1 cellular context compared by ENCODE assay signal in genomic region chr19:21141787-21142464, GRCh38.
A peak's percentile ranks its signal among the peaks of the same experiment; 100 is the strongest.
TF ChIP-seq lines count a peak whose summit lies in the region.

TSS of gene ZNF431 (plus strand) at chr19:21142040. CDS start at chr19:21142184, 144 bp downstream.

TF ChIP-seq in GM23338, 12 proteins besides CTCF, POLR2A, EP300 and RAD21 (continued from another document):
- no peak for TF ChIP-seq REST (IDR thresholded peaks at IDR 0.05; ENCODE audit: unreplicated experiment)
- TF ChIP-seq CREB1 (CRISPR knock-in tag; IDR thresholded peaks at IDR 0.05; ENCODE audit: low read depth) = peak; percentile 38; the same call in 1 of the 2 replicates
- TF ChIP-seq ETS1 (IDR thresholded peaks at IDR 0.05) = peak; percentile 35; the same call in 1 of the 2 replicates
